ENCODE assay signal across 1 cellular context in the genomic region with DNA sequence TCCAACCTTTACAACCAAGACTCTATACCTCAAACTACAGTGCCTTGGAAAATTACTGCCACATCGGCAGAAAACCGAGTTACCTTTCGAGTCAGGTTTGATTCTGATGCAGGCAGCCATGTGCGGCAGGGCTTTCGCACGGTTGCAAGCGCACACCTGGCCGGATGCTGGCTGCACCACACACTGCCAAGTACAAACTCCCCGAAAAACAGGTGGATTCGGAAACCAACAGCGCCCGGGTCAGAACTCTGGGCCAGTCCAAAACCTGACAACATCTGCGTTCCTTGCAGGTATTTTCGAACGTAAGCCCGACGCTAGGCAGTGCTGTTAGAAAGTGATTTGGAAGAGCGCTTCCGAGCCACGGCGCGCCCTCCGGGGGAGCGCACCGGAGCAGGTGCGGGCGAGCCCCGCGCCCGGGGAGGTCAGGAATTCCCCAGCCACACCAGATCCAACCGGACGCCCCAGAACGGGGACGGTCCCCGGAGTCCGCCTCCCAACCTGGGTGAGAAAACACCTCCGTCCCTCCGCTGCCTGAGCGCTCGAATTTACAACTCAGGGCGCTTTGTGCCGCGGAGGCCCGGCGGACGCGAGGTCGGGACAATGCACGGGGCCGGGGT.
TF ChIP-seq lines count a peak whose summit lies in the region.

No MANE protein-coding gene starts in this region.

TF ChIP-seq in H1, 55 proteins besides CTCF, POLR2A, EP300 and RAD21 (continued from another document):
- TF ChIP-seq SAP30 (IDR thresholded peaks at IDR 0.05; ENCODE audit: insufficient read depth, insufficient replicate concordance, low read length), result peak; percentile 69
- peak; percentile 49 for TF ChIP-seq POLR2AphosphoS5 (IDR thresholded peaks at IDR 0.05; ENCODE audit: low read depth, low read length)
- TF ChIP-seq TCF12 (IDR thresholded peaks at IDR 0.05; ENCODE audit: low read depth, low read length), result peak; percentile 54; the same call in 1 of the 2 replicates
- TF ChIP-seq, protein P1, sequence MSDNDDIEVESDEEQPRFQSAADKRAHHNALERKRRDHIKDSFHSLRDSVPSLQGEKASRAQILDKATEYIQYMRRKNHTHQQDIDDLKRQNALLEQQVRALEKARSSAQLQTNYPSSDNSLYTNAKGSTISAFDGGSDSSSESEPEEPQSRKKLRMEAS (IDR thresholded peaks at IDR 0.05), result peak; percentile 64
- no peak for TF ChIP-seq SUZ12 (IDR thresholded peaks at IDR 0.05; ENCODE audit: low read length)
- TF ChIP-seq, protein P2, sequence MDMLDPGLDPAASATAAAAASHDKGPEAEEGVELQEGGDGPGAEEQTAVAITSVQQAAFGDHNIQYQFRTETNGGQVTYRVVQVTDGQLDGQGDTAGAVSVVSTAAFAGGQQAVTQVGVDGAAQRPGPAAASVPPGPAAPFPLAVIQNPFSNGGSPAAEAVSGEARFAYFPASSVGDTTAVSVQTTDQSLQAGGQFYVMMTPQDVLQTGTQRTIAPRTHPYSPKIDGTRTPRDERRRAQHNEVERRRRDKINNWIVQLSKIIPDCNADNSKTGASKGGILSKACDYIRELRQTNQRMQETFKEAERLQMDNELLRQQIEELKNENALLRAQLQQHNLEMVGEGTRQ (IDR thresholded peaks at IDR 0.05; ENCODE audit: low read length), result no peak
- TF ChIP-seq PHF8 (conservative IDR thresholded peaks at IDR 0.05; ENCODE audit: low read depth, low read length), result peak; percentile 40; the same call in 1 of the 2 replicates
- TF ChIP-seq JUND (IDR thresholded peaks at IDR 0.05; ENCODE audit: low read length), result no peak
- TF ChIP-seq RBBP5 (IDR thresholded peaks at IDR 0.05; ENCODE audit: borderline replicate concordance, low read depth, low read length), result peak; percentile 43; the same call in 1 of the 2 replicates
